Comparison of ENCODE assay signal across 12 cellular contexts in the genomic region with DNA sequence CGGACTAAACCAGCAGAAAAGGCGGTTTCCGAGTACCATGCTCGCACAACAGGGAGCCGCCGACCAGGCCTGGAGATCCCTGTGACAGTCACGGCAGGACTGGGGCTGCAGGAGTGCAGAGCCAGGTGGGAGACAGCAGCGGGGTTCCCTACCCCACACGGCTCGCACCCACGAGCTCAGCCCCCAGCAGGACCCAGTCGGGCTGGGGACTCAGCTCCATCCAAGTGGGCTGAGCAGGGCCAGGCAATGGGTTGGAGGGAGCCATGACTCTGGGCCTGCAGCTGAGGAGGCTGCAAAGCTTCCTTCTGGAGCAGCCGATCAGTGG.
"Had no signal": no experiment of that assay in that cellular context is flagged by ENCODE, and none has a peak within 500 bp of the region (broad histone marks: within the 10 kb centered on the region; RNA-seq: fewer than 3 reads in every experiment).

No MANE protein-coding gene starts in this region.

- H3K4me3 ChIP-seq: prostate gland, suprapubic skin had no signal

- ATAC-seq: activated naive CD8-positive, alpha-beta T cell treated with anti-CD3 and anti-CD28 coated beads, Interleukin-2, amount 50 U/mL, for 24 hours; foreskin keratinocyte; stimulated activated naive CD8-positive, alpha-beta T cell treated with anti-CD3 and anti-CD28 coated beads, Interleukin-15, Interleukin-2, amounts not matched to agents 100 U/mL and 50 U/mL, for 24 hours; T-cell had no signal

- H3K27ac Mint-ChIP-seq: activated naive CD8-positive, alpha-beta T cell treated with anti-CD3 and anti-CD28 coated beads, Interleukin-2, amount 50 U/mL, for 24 hours; memory B cell; T-cell; type B pancreatic cell had no signal

- H3K4me3 Mint-ChIP-seq: activated naive CD8-positive, alpha-beta T cell treated with anti-CD3 and anti-CD28 coated beads, Interleukin-2, amount 50 U/mL, for 24 hours; memory B cell; T-cell; type B pancreatic cell had no signal

- H3K4me1 ChIP-seq: foreskin keratinocyte had no signal

- H3K27me3 ChIP-seq: foreskin keratinocyte, neutrophil, suprapubic skin had no signal

- H3K9me3 ChIP-seq: neutrophil, prostate gland, suprapubic skin had no signal

- H3K27me3 Mint-ChIP-seq: activated naive CD8-positive, alpha-beta T cell treated with anti-CD3 and anti-CD28 coated beads, Interleukin-2, amount 50 U/mL, for 24 hours; memory B cell; T-cell; type B pancreatic cell had no signal

- H3K9me3 Mint-ChIP-seq: activated naive CD8-positive, alpha-beta T cell treated with anti-CD3 and anti-CD28 coated beads, Interleukin-2, amount 50 U/mL, for 24 hours; memory B cell; T-cell; type B pancreatic cell had no signal

- H3K36me3 ChIP-seq: neutrophil, prostate gland had no signal

- DNase-seq: activated CD4-positive, CD25-positive, alpha-beta regulatory T cell; activated naive CD4-positive, alpha-beta T cell; activated naive CD8-positive, alpha-beta T cell treated with anti-CD3 and anti-CD28 coated beads, Interleukin-2, amount 50 U/mL, for 24 hours; foreskin keratinocyte; stimulated activated CD4-positive, alpha-beta T cell treated with anti-CD3 and anti-CD28 coated beads, Interleukin-2, amount 100 ng/mL, for 48 hours; stimulated activated naive CD8-positive, alpha-beta T cell treated with anti-CD3 and anti-CD28 coated beads, Interleukin-15, Interleukin-2, amounts not matched to agents 100 U/mL and 50 U/mL, for 24 hours had no signal

- H3K27ac ChIP-seq: foreskin keratinocyte, neutrophil, prostate gland, suprapubic skin had no signal

- H3K36me3 Mint-ChIP-seq: memory B cell, T-cell had no signal
